11 cellular contexts compared by ENCODE assay signal in genomic region chr6:19399406-19399805, GRCh38.
DNase-seq lines count a peak whose midpoint lies in the region; TF ChIP-seq lines count a peak whose summit lies in the region.
"Had no signal": no experiment of that assay in that cellular context is flagged by ENCODE, and none has a peak within 500 bp of the region (broad histone marks: within the 10 kb centered on the region; RNA-seq: fewer than 3 reads in every experiment).

No MANE protein-coding gene starts in this region.

- H3K79me2 ChIP-seq in GM23248 (ENCODE audit: insufficient read depth) = no peaks in the 10 kb centered on the region

- H3K9me2 ChIP-seq in GM23248 (ENCODE audit: insufficient read depth) = no peaks in the 10 kb centered on the region

- no peak for TF ChIP-seq CTCF in fibroblast of villous mesenchyme (IDR thresholded peaks at IDR 0.05; ENCODE audit: insufficient read depth, low read depth, low read length)

- H3K4me2 ChIP-seq in GM23248 (ENCODE audit: unreplicated experiment) = peak overlapping the region; percentile 7

- H3K27ac ChIP-seq in GM23248 (no peak overlapping the region), stomach smooth muscle (ENCODE audit: low read length) (peak overlapping the region; percentile 49)
- H3K27ac ChIP-seq: adrenal gland had no signal

- H3F3A ChIP-seq in GM23248 (ENCODE audit: insufficient read depth) = no peaks in the 10 kb centered on the region

- WGBS in GM23248 (ENCODE audit: low coverage in 1 of 2, low lambda C conversion rate in 2 of 2, missing lambda C conversion rate in 2 of 2), 2 experiments = 30 to 32% methylated on average over 7 of the region's 7 CpGs

- no peak overlapping the region for H3K4me3 ChIP-seq in GM23248
- no peak overlapping the region for H3K4me3 ChIP-seq in fibroblast of villous mesenchyme (ENCODE audit: low read depth, low read length)
- H3K4me3 ChIP-seq in stomach smooth muscle (ENCODE audit: low read length in 2 of 2) = no peak overlapping the region
- H3K4me3 ChIP-seq: adrenal gland had no signal

- H3K9me3 ChIP-seq in GM23248 (ENCODE audit: low read depth) (no peaks in the 10 kb centered on the region), stomach smooth muscle (ENCODE audit: control insufficient read depth in 2 of 2, low read length in 2 of 2) (peaks cover under 1 to 2% of the 10 kb centered on the region in 2 donors)

- H4K20me1 ChIP-seq in GM23248 (ENCODE audit: insufficient read depth) = no peaks in the 10 kb centered on the region

- H3K9ac ChIP-seq in GM23248 (no peak overlapping the region), stomach smooth muscle (ENCODE audit: low read length in 2 of 2) (peak overlapping the region in 1 of 2 donors; percentile 29)

- H3K27me3 ChIP-seq in GM23248 (replicated peaks; ENCODE audit: insufficient read depth) = no peaks in the 10 kb centered on the region
- H3K27me3 ChIP-seq in stomach smooth muscle (ENCODE audit: control insufficient read depth in 1 of 2, insufficient read depth in 2 of 2, low read length in 2 of 2) = no peaks in the 10 kb centered on the region
- H3K27me3 ChIP-seq: adrenal gland had no signal

- in situ Hi-C loops in GM23248 (cut with MboI) = no loop called here
- in situ Hi-C loops in SK-MEL-5 (cut with HindIII; ENCODE audit: low pct_unique_long_range_greater_than_20kb, low sequenced_read_pairs) = no loop called here

- H3K36me3 ChIP-seq in GM23248 (ENCODE audit: low read depth) = no peaks in the 10 kb centered on the region
- H3K36me3 ChIP-seq in stomach smooth muscle (ENCODE audit: control insufficient read depth in 2 of 2, insufficient read depth in 2 of 2, low read length in 2 of 2) = no peaks in the 10 kb centered on the region
- H3K36me3 ChIP-seq: adrenal gland had no signal

- DNase-seq in GM23248 (peak; percentile 57), SK-MEL-5 (ENCODE audit: low read depth, low spot score) (peak; percentile 46), fibroblast of villous mesenchyme (ENCODE audit: low read depth) (peak; percentile 71), NCI-H2227 treated with DMSO at 0.1 percent for 48 hours (lab: John Stamatoyannopoulos, UW) (no peak), COLO829 (ENCODE audit: low spot score) (no peak)
- no peak for DNase-seq in activated T-cell treated with anti-CD3 and anti-CD28 coated beads, Interleukin-2, amount 50 U/mL, for 1 hour
- DNase-seq: activated CD4-positive, alpha-beta T cell treated with anti-CD3 and anti-CD28 coated beads for 36 hours; adrenal gland; kidney glomerular epithelial cell; stimulated activated naive CD8-positive, alpha-beta T cell treated with anti-CD3 and anti-CD28 coated beads, Interleukin-15, amount 100 ng/mL, for 72 hours had no signal

- H3K4me1 ChIP-seq in GM23248 (ENCODE audit: insufficient read depth) = no peaks in the 10 kb centered on the region
- no peaks in the 10 kb centered on the region for H3K4me1 ChIP-seq in stomach smooth muscle (ENCODE audit: control insufficient read depth, insufficient read depth, low read length)
- H3K4me1 ChIP-seq: adrenal gland had no signal

- no peak overlapping the region for H2AFZ ChIP-seq in GM23248

Comparison
In these comparisons a context has a peak if more than half of its experiments do, and no peak if none do; other contexts are left out.
1. DNase-seq: peak in GM23248 (single experiment), SK-MEL-5 (single experiment) and fibroblast of villous mesenchyme (single experiment); none in activated T-cell treated with anti-CD3 and anti-CD28 coated beads, Interleukin-2, amount 50 U/mL, for 1 hour (single experiment), NCI-H2227 treated with DMSO at 0.1 percent for 48 hours (single experiment) and COLO829 (single experiment).